ENCODE assay signal across 9 cellular contexts in the genomic region with DNA sequence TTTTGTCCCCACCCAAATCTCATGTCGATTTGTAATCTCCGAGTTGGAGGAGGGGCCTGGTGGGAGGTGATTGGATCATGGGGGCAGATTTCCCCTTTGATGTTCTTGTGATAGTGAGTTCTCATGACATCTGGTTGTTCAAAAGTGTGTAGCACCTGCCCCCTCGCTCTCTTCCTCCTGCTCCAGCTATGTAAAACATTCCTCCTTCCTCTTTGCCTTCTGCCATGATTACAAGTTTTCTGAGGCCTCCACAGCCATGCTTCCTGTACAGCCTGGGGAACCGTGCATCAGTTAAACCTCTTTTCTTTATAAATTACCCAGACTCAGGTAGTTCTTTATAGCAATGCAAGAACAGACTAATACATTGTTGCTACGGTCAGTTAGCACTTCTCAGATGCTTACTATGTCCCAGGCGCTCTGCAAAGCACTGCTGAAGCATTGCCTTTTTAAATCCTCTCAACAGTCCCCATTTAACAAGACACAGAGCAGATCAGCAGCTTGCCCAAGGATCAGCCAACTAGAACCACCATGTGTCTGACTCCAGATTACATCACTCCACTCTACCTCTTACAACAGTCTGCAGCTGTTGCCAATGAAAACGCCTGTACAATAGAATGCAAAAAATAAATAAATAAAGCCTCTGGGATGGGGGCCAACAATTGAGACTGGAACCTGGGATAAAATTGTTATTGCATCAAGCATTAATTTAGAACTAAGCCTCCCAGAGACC. TPM values are rescaled to one million over a fixed set of nuclear protein-coding genes. Genes with fewer than 3 reads are reported as not detected.
A peak's percentile ranks its signal among the peaks of the same experiment; 100 is the strongest.
DNase-seq lines count a peak whose midpoint lies in the region; ATAC-seq and TF ChIP-seq lines count a peak whose summit lies in the region.
"Had no signal": no experiment of that assay in that cellular context is flagged by ENCODE, and none has a peak within 500 bp of the region (broad histone marks: within the 10 kb centered on the region; RNA-seq: fewer than 3 reads in every experiment).

No MANE protein-coding gene starts in this region.

- H3K4me1 ChIP-seq in SJSA1 (replicated peaks) (peaks cover 34% of the 10 kb centered on the region), hepatocyte (ENCODE audit: insufficient read depth) (peaks cover 24% of the 10 kb centered on the region)

- 68% methylated on average over 7 of the region's 7 CpGs for WGBS in hepatocyte (ENCODE audit: low lambda C conversion rate, missing lambda C conversion rate)

- DNase-seq in ACHN (peak; percentile 27), LNCaP clone FGC (ENCODE audit: low read depth) (peak; percentile 50), SJSA1 (ENCODE audit: low read depth in 1 of 2, low spot score in 2 of 2) (peak; percentile 55 to 72), hepatocyte (ENCODE audit: low spot score) (peak; percentile 72), RKO (ENCODE audit: low spot score) (no peak)
- no peak for DNase-seq in activated T-cell treated with anti-CD3 and anti-CD28 coated beads, Interleukin-2, amount 50 U/mL, for 1 hour
- DNase-seq: CD4-positive, CD25-positive, alpha-beta regulatory T cell had no signal

- TF ChIP-seq CTCF in LNCaP clone FGC (IDR thresholded peaks at IDR 0.05; ENCODE audit: control insufficient read depth, extremely low read depth, insufficient read depth) (no peak), hepatocyte (IDR thresholded peaks at IDR 0.05; ENCODE audit: poor library complexity) (no peak)

- H3K9me3 ChIP-seq in SJSA1 (replicated peaks) (no peaks in the 10 kb centered on the region), hepatocyte (ENCODE audit: low read depth) (no peaks in the 10 kb centered on the region)

- no peaks in the 10 kb centered on the region for H3K36me3 ChIP-seq in SJSA1
- no peaks in the 10 kb centered on the region for H3K36me3 ChIP-seq in hepatocyte (replicated peaks; ENCODE audit: insufficient read depth, low read depth)

- in situ Hi-C loops in ACHN (cut with HindIII; ENCODE audit: low pct_ligation_motif_present, low pct_unique_long_range_greater_than_20kb, low sequenced_read_pairs) = no loop called here

- no peaks in the 10 kb centered on the region for H3K79me2 ChIP-seq in hepatocyte

- H3K27ac ChIP-seq in SJSA1 (peak overlapping the region; percentile 37), hepatocyte (peak overlapping the region; percentile 75)

- no peak for TF ChIP-seq POLR2A in GM18505 (IDR thresholded peaks at IDR 0.05; ENCODE audit: borderline replicate concordance, extremely low read depth, insufficient read depth, insufficient read length)

- H3K4me3 ChIP-seq in LNCaP clone FGC (ENCODE audit: low read depth, low read length) (no peak overlapping the region), SJSA1 (no peak overlapping the region), hepatocyte (no peak overlapping the region)

- H3K9me2 ChIP-seq in hepatocyte (replicated peaks; ENCODE audit: insufficient read depth) = no peaks in the 10 kb centered on the region

- H2AFZ ChIP-seq in hepatocyte = no peak overlapping the region

- ATAC-seq in GM18505 (IDR thresholded peaks at IDR 0.05; ENCODE audit: unreplicated experiment) (no peak), GM18870 (IDR thresholded peaks at IDR 0.05; ENCODE audit: unreplicated experiment) (no peak)

- no peak overlapping the region for H3K4me2 ChIP-seq in hepatocyte

- no peaks in the 10 kb centered on the region for H4K20me1 ChIP-seq in hepatocyte (ENCODE audit: insufficient read depth, poor library complexity, severe bottlenecking)

- H3K27me3 ChIP-seq in SJSA1 (replicated peaks) (no peaks in the 10 kb centered on the region), hepatocyte (no peaks in the 10 kb centered on the region)

RNA-seq across cellular contexts. Expression of a gene that starts 52.4 kb away (rescaled TPM):
- 100 and 106 TPM in 2 replicates for total RNA-seq in SJSA1 (2014; rRNA removed; shearing (Covaris generic))
- 22.7 and 28.5 TPM in 2 replicates for total RNA-seq in hepatocyte
- polyA plus RNA-seq in hepatocyte = 11.6 and 16.1 TPM in 2 replicates

Comparison
In these comparisons a context has a peak if more than half of its experiments do, and no peak if none do; other contexts are left out.
1. DNase-seq: peak in ACHN (single experiment), LNCaP clone FGC (single experiment), SJSA1 (2 of 2) and hepatocyte (single experiment); none in RKO (single experiment) and activated T-cell treated with anti-CD3 and anti-CD28 coated beads, Interleukin-2, amount 50 U/mL, for 1 hour (single experiment).